Comparison of ENCODE assay signal across 16 cellular contexts in the genomic region with DNA sequence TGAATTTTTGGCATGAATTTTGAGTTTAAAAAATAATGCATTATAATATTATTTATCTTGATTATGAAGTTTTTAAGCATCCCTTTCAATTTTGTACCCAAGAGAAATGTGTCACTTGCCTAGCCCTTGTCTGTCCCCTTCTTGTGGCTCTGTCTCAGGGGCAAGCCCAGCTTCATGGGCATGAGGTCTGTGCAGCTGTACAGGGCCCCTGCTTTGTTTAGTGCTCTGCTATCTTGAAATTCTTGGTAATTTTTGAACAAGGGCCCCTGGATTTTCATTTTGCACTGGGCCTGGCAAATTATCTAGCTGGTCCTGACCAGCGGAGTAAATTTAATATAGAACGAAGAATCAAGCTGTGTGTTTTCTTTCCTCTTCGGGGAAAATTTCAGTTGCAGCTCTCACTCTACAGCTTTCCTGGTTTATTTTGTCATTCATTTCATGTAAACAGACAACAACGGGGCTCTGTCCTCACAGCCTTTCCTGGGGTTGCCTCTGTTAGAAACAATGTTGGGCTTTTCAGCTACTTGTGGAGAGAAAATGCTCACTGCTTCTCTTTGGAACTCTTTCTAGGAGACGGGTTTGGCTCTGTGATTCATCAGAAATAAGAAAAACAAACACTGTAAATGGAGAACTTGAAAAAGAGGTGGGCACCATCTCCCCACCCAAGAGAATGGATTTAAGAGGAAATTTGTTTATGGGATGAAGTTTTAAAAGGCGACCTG. TPM values are rescaled to one million over a fixed set of nuclear protein-coding genes. Genes with fewer than 3 reads are reported as not detected.
DNase-seq lines count a peak whose midpoint lies in the region; FAIRE-seq and TF ChIP-seq lines count a peak whose summit lies in the region.
"Had no signal": no experiment of that assay in that cellular context is flagged by ENCODE, and none has a peak within 500 bp of the region (broad histone marks: within the 10 kb centered on the region; RNA-seq: fewer than 3 reads in every experiment).

No MANE protein-coding gene starts in this region.

- intact Hi-C loops in thyroid gland (cut with DNase I): no loop called here

- H3K4ac ChIP-seq in mesendoderm (ENCODE audit: low read depth, low read length): no peak overlapping the region

- no peaks in the 10 kb centered on the region for H3K79me2 ChIP-seq in mesendoderm (ENCODE audit: control insufficient read depth, insufficient read depth, low read length)

- peak in 1 of 2 experiments; percentile 36 for DNase-seq in SJCRH30
- DNase-seq in mesendoderm: no peak
- no peak for DNase-seq in thyroid gland
- no peak for DNase-seq in urothelium cell line (ENCODE audit: low spot score)
- no peak for DNase-seq in coronary artery (ENCODE audit: low spot score)
- no peak for DNase-seq in DMS 273 (lab: John Stamatoyannopoulos, UW; ENCODE audit: unreplicated experiment)
- DNase-seq: effector CD4-positive, alpha-beta T cell; KG1; NCI-H1417 treated with DMSO at 0.1 percent for 48 hours had no signal

- no peak for FAIRE-seq in urothelium cell line (lab: Jason Lieb, UNC)
- FAIRE-seq: TTC549 had no signal

- no peak overlapping the region for H3K56ac ChIP-seq in mesendoderm (ENCODE audit: low read length)

- H3K79me1 ChIP-seq in mesendoderm (ENCODE audit: low read length): no peaks in the 10 kb centered on the region

- no peak overlapping the region for H3K4me2 ChIP-seq in mesendoderm (ENCODE audit: low read length)

- H3K9me3 ChIP-seq in SJCRH30 (replicated peaks) (no peaks in the 10 kb centered on the region), thyroid gland (no peaks in the 10 kb centered on the region)
- H3K9me3 ChIP-seq: neutrophil had no signal

- H3K18ac ChIP-seq in mesendoderm (ENCODE audit: low read length): peak overlapping the region; percentile 60

- no CpG with 5 or more reads among the region's 6 CpGs for whole genome bisulfite sequencing in mesendoderm (ENCODE audit: extremely low coverage, insufficient coverage, low lambda C conversion rate)
- WGBS in thyroid gland, 2 donors: 80 to 84% methylated on average over 6 of the region's 6 CpGs

- H3K27me3 ChIP-seq in SJCRH30 (no peaks in the 10 kb centered on the region), mesendoderm (ENCODE audit: insufficient read depth, low read length, poor library complexity) (no peaks in the 10 kb centered on the region), thyroid gland (no peaks in the 10 kb centered on the region)
- H3K27me3 ChIP-seq: neutrophil had no signal

- H3K36me3 ChIP-seq in SJCRH30 (no peaks in the 10 kb centered on the region), mesendoderm (ENCODE audit: control insufficient read depth, insufficient read depth, low read length) (no peaks in the 10 kb centered on the region), thyroid gland (no peaks in the 10 kb centered on the region)
- H3K36me3 ChIP-seq: neutrophil had no signal

- H4K5ac ChIP-seq in mesendoderm (ENCODE audit: low read length): no peak overlapping the region

- H3K9ac ChIP-seq in mesendoderm (ENCODE audit: low read length): no peak overlapping the region

- no peak for TF ChIP-seq POLR2A in thyroid gland (IDR thresholded peaks at IDR 0.05)

- no peak overlapping the region for H3K23ac ChIP-seq in mesendoderm (ENCODE audit: low read length)

- no peak overlapping the region for H4K8ac ChIP-seq in mesendoderm (ENCODE audit: low read depth, low read length)

- H3K4me3 ChIP-seq in SJCRH30: peak overlapping the region; percentile 17
- H3K4me3 ChIP-seq in mesendoderm (ENCODE audit: low read length): no peak overlapping the region
- H3K4me3 ChIP-seq in thyroid gland (replicated peaks in 1 of 3): no peak overlapping the region
- no peak overlapping the region for H3K4me3 ChIP-seq in coronary artery
- H3K4me3 ChIP-seq: SK-N-MC had no signal

- peak overlapping the region; percentile 3; the same call in 1 of the 2 replicates for H3K27ac ChIP-seq in SJCRH30
- peak overlapping the region; percentile 74 for H3K27ac ChIP-seq in cingulate gyrus (ENCODE audit: low read depth, low read length)
- H3K27ac ChIP-seq in mesendoderm (ENCODE audit: low read depth, low read length): no peak overlapping the region
- peak overlapping the region in 2 of 3 donors; percentile 79 for H3K27ac ChIP-seq in thyroid gland
- H3K27ac ChIP-seq in coronary artery: no peak overlapping the region
- H3K27ac ChIP-seq: C4-2B, neutrophil, SK-N-MC had no signal

- no peak overlapping the region for H2AK5ac ChIP-seq in mesendoderm (ENCODE audit: low read length)

- no peak overlapping the region for H2BK120ac ChIP-seq in mesendoderm (ENCODE audit: low read depth, low read length)

- H2BK5ac ChIP-seq in mesendoderm (ENCODE audit: low read length): no peak overlapping the region

- H3K4me1 ChIP-seq in SJCRH30 (0 out of 2 replicates have a peak, but pooled peaks cover 4% of the 10 kb centered on the region), mesendoderm (ENCODE audit: control insufficient read depth, low read depth, low read length) (no peaks in the 10 kb centered on the region), thyroid gland (peaks cover 23 to 38% of the 10 kb centered on the region in 2 donors)

- TF ChIP-seq CTCF in thyroid gland (IDR thresholded peaks at IDR 0.05): no peak
- no peak for TF ChIP-seq CTCF in coronary artery (IDR thresholded peaks at IDR 0.05)

- no peak overlapping the region for H2BK15ac ChIP-seq in mesendoderm (replicated peaks; ENCODE audit: low read depth)

RNA-seq across cellular contexts. Expression of gene LIX1, which starts 41.1 kb away (rescaled TPM):
- total RNA-seq in SJCRH30 (2014; rRNA removed; shearing (Covaris generic)): 0.04 and 0.15 TPM in 2 replicates
- 1.5 TPM for polyA plus RNA-seq in mesendoderm (2013, experiment 1 of 2)
- polyA plus RNA-seq in mesendoderm (2013, experiment 2 of 2): 1.3 TPM
- 1 to 10 TPM in 2 of 4 donors, under 1 TPM in 2; 0.89 to 5.5 (median 1.7) TPM for total RNA-seq in thyroid gland
- total RNA-seq: lung microvascular endothelial cell had no signal
- polyA plus RNA-seq: adipose tissue had no signal

Comparison
In these comparisons a context has a peak if more than half of its experiments do, and no peak if none do; other contexts are left out.
1. H3K27ac ChIP-seq: peak in SJCRH30 (single experiment), cingulate gyrus (single experiment) and thyroid gland (2 of 3); none in mesendoderm (single experiment) and coronary artery (0 of 2).